Comparison of ENCODE assay signal across 1 cellular context in the genomic region with DNA sequence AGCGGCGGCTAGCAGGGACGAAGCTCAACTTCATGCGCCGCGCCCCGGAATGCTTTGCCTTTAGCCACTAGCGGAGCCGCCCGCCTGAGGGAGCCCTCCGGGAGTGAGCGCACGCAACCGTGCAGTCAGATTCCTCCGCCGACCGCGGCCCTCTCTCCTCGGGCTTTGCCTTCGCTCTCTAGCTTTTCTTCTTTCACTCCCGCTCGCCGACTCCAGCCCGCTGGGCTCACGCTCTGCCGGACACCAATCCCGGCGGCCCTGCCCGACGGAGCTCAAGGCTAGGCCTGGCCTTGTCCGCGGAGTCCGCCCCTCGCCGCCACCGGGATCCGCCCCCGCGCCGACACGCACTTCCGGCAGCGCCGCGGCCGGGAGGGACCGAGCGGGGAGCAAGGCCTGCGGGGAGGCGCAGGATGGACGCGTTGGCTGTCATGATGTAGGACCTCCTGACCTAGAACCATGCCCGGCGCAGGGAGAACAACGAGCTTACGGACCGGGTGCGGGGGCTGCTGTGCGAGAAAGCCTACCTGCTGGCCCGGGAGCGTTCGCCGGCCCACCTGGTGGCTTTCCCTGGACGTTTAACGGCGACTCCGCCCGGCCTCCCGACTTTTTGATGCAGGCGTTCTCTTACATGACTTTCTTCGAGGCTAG.
A peak's percentile ranks its signal among the peaks of the same experiment; 100 is the strongest.
TF ChIP-seq lines count a peak whose summit lies in the region.

No MANE protein-coding gene starts in this region.

TF ChIP-seq in K562, 482 proteins besides CTCF, POLR2A, EP300 and RAD21 (continued from another document and continues in another):
- TF ChIP-seq ZSCAN32 (CRISPR knock-in tag; IDR thresholded peaks at IDR 0.05) (no peak), PKNOX1 (IDR thresholded peaks at IDR 0.05) (peak; percentile 42; the same call in 1 of the 2 replicates), SMAD1 (IDR thresholded peaks at IDR 0.05; ENCODE audit: low read depth, low read length, partially characterized antibody) (peak; percentile 38), DIDO1 (tag; IDR thresholded peaks at IDR 0.05; ENCODE audit: low read depth) (peak; percentile 97), TEAD1 (CRISPR knock-in tag; IDR thresholded peaks at IDR 0.05) (peak; percentile 68 to 81), XRCC5 (IDR thresholded peaks at IDR 0.05; ENCODE audit: low read depth, low read length) (0 out of 2 replicates have a peak, but pooled peaks have one; percentile 53), BRD4 (IDR thresholded peaks at IDR 0.05) (0 out of 2 replicates have a peak, but pooled peaks have one; percentile 77), MCM2 (IDR thresholded peaks at IDR 0.05; ENCODE audit: low read depth) (no peak), FOXK1 (CRISPR knock-in tag; IDR thresholded peaks at IDR 0.05; ENCODE audit: borderline replicate concordance) (peak; percentile 20; the same call in 1 of the 2 replicates), ESRRB (CRISPR knock-in tag; IDR thresholded peaks at IDR 0.05; ENCODE audit: borderline replicate concordance) (no peak), U2AF2 (optimal IDR thresholded peaks at IDR 0.05; ENCODE audit: low read depth, low read length) (no peak), ZSCAN29 (IDR thresholded peaks at IDR 0.05) (peak; percentile 56; the same call in 1 of the 2 replicates), ZNF263 (CRISPR knock-in tag; IDR thresholded peaks at IDR 0.05; ENCODE audit: borderline replicate concordance) (no peak), KDM4B (IDR thresholded peaks at IDR 0.05; ENCODE audit: borderline replicate concordance in 2 of 2, low read depth in 1 of 2) (peak in 1 of 2 experiments; percentile 92; a peak in 2 of 4 replicates), TGIF2 (CRISPR knock-in tag; IDR thresholded peaks at IDR 0.05) (no peak), YY1 (IDR thresholded peaks at IDR 0.05; ENCODE audit: borderline replicate concordance in 1 of 3, control insufficient read depth in 1 of 3, extremely low read depth in 1 of 3, insufficient read depth in 3 of 3, insufficient read length in 1 of 3, insufficient replicate concordance in 2 of 3, low read depth in 1 of 3, low read length in 2 of 3) (peak; percentile 35 to 84 (median 47)), KLF6 (CRISPR knock-in tag; IDR thresholded peaks at IDR 0.05; ENCODE audit: borderline replicate concordance) (peak; percentile 64; the same call in 1 of the 2 replicates), NFRKB (IDR thresholded peaks at IDR 0.05; ENCODE audit: low read depth) (peak; percentile 92), RBFOX2 (IDR thresholded peaks at IDR 0.05; ENCODE audit: low read depth, low read length) (peak; percentile 98), POLR2B (IDR thresholded peaks at IDR 0.05; ENCODE audit: low read depth, partially characterized antibody) (peak; percentile 86), HNRNPL (IDR thresholded peaks at IDR 0.05; ENCODE audit: low read depth, low read length) (peak; percentile 24; the same call in 1 of the 2 replicates), NR4A1 (CRISPR knock-in tag; IDR thresholded peaks at IDR 0.05) (no peak), NR4A1 (tag; IDR thresholded peaks at IDR 0.05) (peak; percentile 60; the same call in 1 of the 2 replicates), MAX (CRISPR knock-in tag; IDR thresholded peaks at IDR 0.05) (peak; percentile 51), ZNF583 (CRISPR knock-in tag; IDR thresholded peaks at IDR 0.05) (peak; percentile 49; the same call in 1 of the 2 replicates), MTA1 (IDR thresholded peaks at IDR 0.05; ENCODE audit: borderline replicate concordance) (peak; percentile 96), ZNF780A (CRISPR knock-in tag; IDR thresholded peaks at IDR 0.05) (no peak), MAZ (CRISPR knock-in tag; conservative IDR thresholded peaks at IDR 0.05 in 1 of 2, IDR thresholded peaks at IDR 0.05 in 1 of 2) (peak; percentile 94 to 95), SIN3A (IDR thresholded peaks at IDR 0.05; ENCODE audit: borderline replicate concordance in 2 of 2, control insufficient read depth in 1 of 2, low read depth in 2 of 2, low read length in 2 of 2) (peak; percentile 27 to 46; a peak in 2 of 4 replicates), ZNF79 (CRISPR knock-in tag; IDR thresholded peaks at IDR 0.05; ENCODE audit: low read depth) (0 out of 2 replicates have a peak, but pooled peaks have one; percentile 18), E2F3 (CRISPR knock-in tag; IDR thresholded peaks at IDR 0.05) (peak; percentile 9), CTBP1 (IDR thresholded peaks at IDR 0.05; ENCODE audit: borderline replicate concordance) (peak; percentile 90), KAT8 (IDR thresholded peaks at IDR 0.05; ENCODE audit: low read depth) (peak; percentile 48; the same call in 1 of the 2 replicates), NR2C2 (CRISPR knock-in tag; IDR thresholded peaks at IDR 0.05) (peak; percentile 72), NR2C2 (tag; IDR thresholded peaks at IDR 0.05) (peak; percentile 86), HEY1 (CRISPR knock-in tag; IDR thresholded peaks at IDR 0.05; ENCODE audit: borderline replicate concordance) (no peak), JUNB (CRISPR knock-in tag; conservative IDR thresholded peaks at IDR 0.05) (peak; percentile 11; the same call in 1 of the 2 replicates), NR3C1 (CRISPR knock-in tag; IDR thresholded peaks at IDR 0.05) (peak; percentile 81; the same call in 1 of the 2 replicates), SP2 (IDR thresholded peaks at IDR 0.05; ENCODE audit: extremely low read depth, low read depth, low read length, poor library complexity, severe bottlenecking) (peak; percentile 6), SMC3 (conservative IDR thresholded peaks at IDR 0.05; ENCODE audit: insufficient read depth, low read depth, low read length) (0 out of 2 replicates have a peak, but pooled peaks have one; percentile 1), PCBP1 (IDR thresholded peaks at IDR 0.05; ENCODE audit: low read depth, low read length, poor library complexity, severe bottlenecking) (peak; percentile 88), MAFK (IDR thresholded peaks at IDR 0.05; ENCODE audit: low read length) (peak; percentile 4; the same call in 1 of the 2 replicates), KLF1 (tag; IDR thresholded peaks at IDR 0.05) (peak; percentile 77), L3MBTL2 (IDR thresholded peaks at IDR 0.05) (peak; percentile 88), HIVEP1 (CRISPR knock-in tag; IDR thresholded peaks at IDR 0.05) (no peak), TAF9B (IDR thresholded peaks at IDR 0.05; ENCODE audit: partially characterized antibody) (peak; percentile 18), LARP7 (IDR thresholded peaks at IDR 0.05) (0 out of 2 replicates have a peak, but pooled peaks have one; percentile 12), NRF1 (conservative IDR thresholded peaks at IDR 0.05 in 1 of 2, IDR thresholded peaks at IDR 0.05 in 1 of 2) (peak; percentile 69 to 79), NR1H2 (CRISPR knock-in tag; IDR thresholded peaks at IDR 0.05) (0 out of 2 replicates have a peak, but pooled peaks have one; percentile 2), HLTF (IDR thresholded peaks at IDR 0.05) (peak; percentile 90), CHD4 (IDR thresholded peaks at IDR 0.05; ENCODE audit: insufficient read depth, insufficient replicate concordance, low read depth, low read length, poor library complexity, severe bottlenecking) (no peak), NFE2 (IDR thresholded peaks at IDR 0.05; ENCODE audit: low read depth) (0 out of 2 replicates have a peak, but pooled peaks have one; percentile 0), ZNF124 (CRISPR knock-in tag; IDR thresholded peaks at IDR 0.05) (no peak; the same call in 1 of the 2 replicates), SOX6 (IDR thresholded peaks at IDR 0.05) (peak; percentile 57; the same call in 1 of the 2 replicates), NONO (IDR thresholded peaks at IDR 0.05; ENCODE audit: low read depth in 2 of 2, low read length in 1 of 2) (peak in 1 of 2 experiments; percentile 53; a peak in 2 of 4 replicates), ZZZ3 (IDR thresholded peaks at IDR 0.05) (0 out of 2 replicates have a peak, but pooled peaks have one; percentile 60), ZNF668 (CRISPR knock-in tag; IDR thresholded peaks at IDR 0.05) (no peak), CCNT2 (IDR thresholded peaks at IDR 0.05; ENCODE audit: borderline replicate concordance, extremely low read depth, insufficient read length, low read depth, low read length) (peak; percentile 77), CBFB (CRISPR knock-in tag; IDR thresholded peaks at IDR 0.05) (no peak), CBX1 (IDR thresholded peaks at IDR 0.05; ENCODE audit: low read depth) (peak; percentile 80), NFYB (IDR thresholded peaks at IDR 0.05; ENCODE audit: extremely low read depth, insufficient read length) (peak; percentile 15), EHMT2 (IDR thresholded peaks at IDR 0.05) (peak; percentile 87), JUN (IDR thresholded peaks at IDR 0.05; ENCODE audit: borderline replicate concordance, low read depth, low read length) (peak; percentile 48; the same call in 1 of the 2 replicates), JUN (CRISPR knock-in tag; IDR thresholded peaks at IDR 0.05; ENCODE audit: borderline replicate concordance) (peak; percentile 22; the same call in 1 of the 2 replicates), CREM (IDR thresholded peaks at IDR 0.05; ENCODE audit: low read depth) (peak; percentile 99)
- TF ChIP-seq, protein P1, sequence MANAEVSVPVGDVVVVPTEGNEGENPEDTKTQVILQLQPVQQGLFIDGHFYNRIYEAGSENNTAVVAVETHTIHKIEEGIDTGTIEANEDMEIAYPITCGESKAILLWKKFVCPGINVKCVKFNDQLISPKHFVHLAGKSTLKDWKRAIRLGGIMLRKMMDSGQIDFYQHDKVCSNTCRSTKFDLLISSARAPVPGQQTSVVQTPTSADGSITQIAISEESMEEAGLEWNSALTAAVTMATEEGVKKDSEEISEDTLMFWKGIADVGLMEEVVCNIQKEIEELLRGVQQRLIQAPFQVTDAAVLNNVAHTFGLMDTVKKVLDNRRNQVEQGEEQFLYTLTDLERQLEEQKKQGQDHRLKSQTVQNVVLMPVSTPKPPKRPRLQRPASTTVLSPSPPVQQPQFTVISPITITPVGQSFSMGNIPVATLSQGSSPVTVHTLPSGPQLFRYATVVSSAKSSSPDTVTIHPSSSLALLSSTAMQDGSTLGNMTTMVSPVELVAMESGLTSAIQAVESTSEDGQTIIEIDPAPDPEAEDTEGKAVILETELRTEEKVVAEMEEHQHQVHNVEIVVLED (CRISPR knock-in tag; IDR thresholded peaks at IDR 0.05): peak; percentile 80
- TF ChIP-seq, protein P2, sequence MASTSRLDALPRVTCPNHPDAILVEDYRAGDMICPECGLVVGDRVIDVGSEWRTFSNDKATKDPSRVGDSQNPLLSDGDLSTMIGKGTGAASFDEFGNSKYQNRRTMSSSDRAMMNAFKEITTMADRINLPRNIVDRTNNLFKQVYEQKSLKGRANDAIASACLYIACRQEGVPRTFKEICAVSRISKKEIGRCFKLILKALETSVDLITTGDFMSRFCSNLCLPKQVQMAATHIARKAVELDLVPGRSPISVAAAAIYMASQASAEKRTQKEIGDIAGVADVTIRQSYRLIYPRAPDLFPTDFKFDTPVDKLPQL (IDR thresholded peaks at IDR 0.05; ENCODE audit: extremely low read depth, insufficient read length): no peak
- TF ChIP-seq, protein P3, sequence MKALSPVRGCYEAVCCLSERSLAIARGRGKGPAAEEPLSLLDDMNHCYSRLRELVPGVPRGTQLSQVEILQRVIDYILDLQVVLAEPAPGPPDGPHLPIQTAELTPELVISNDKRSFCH (CRISPR knock-in tag; IDR thresholded peaks at IDR 0.05): no peak
- TF ChIP-seq, protein P3 (tag; IDR thresholded peaks at IDR 0.05): peak; percentile 82
- TF ChIP-seq, protein P4, sequence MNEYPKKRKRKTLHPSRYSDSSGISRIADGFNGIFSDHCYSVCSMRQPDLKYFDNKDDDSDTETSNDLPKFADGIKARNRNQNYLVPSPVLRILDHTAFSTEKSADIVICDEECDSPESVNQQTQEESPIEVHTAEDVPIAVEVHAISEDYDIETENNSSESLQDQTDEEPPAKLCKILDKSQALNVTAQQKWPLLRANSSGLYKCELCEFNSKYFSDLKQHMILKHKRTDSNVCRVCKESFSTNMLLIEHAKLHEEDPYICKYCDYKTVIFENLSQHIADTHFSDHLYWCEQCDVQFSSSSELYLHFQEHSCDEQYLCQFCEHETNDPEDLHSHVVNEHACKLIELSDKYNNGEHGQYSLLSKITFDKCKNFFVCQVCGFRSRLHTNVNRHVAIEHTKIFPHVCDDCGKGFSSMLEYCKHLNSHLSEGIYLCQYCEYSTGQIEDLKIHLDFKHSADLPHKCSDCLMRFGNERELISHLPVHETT (CRISPR knock-in tag; conservative IDR thresholded peaks at IDR 0.05 in 1 of 2, IDR thresholded peaks at IDR 0.05 in 1 of 2): peak in 1 of 2 experiments; percentile 93; a peak in 2 of 4 replicates
- TF ChIP-seq, protein P5, sequence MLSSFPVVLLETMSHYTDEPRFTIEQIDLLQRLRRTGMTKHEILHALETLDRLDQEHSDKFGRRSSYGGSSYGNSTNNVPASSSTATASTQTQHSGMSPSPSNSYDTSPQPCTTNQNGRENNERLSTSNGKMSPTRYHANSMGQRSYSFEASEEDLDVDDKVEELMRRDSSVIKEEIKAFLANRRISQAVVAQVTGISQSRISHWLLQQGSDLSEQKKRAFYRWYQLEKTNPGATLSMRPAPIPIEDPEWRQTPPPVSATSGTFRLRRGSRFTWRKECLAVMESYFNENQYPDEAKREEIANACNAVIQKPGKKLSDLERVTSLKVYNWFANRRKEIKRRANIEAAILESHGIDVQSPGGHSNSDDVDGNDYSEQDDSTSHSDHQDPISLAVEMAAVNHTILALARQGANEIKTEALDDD (IDR thresholded peaks at IDR 0.05): no peak
- TF ChIP-seq, protein P6, sequence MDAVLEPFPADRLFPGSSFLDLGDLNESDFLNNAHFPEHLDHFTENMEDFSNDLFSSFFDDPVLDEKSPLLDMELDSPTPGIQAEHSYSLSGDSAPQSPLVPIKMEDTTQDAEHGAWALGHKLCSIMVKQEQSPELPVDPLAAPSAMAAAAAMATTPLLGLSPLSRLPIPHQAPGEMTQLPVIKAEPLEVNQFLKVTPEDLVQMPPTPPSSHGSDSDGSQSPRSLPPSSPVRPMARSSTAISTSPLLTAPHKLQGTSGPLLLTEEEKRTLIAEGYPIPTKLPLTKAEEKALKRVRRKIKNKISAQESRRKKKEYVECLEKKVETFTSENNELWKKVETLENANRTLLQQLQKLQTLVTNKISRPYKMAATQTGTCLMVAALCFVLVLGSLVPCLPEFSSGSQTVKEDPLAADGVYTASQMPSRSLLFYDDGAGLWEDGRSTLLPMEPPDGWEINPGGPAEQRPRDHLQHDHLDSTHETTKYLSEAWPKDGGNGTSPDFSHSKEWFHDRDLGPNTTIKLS (IDR thresholded peaks at IDR 0.05; ENCODE audit: borderline replicate concordance, low read depth): peak; percentile 95
